In the genomic region with DNA sequence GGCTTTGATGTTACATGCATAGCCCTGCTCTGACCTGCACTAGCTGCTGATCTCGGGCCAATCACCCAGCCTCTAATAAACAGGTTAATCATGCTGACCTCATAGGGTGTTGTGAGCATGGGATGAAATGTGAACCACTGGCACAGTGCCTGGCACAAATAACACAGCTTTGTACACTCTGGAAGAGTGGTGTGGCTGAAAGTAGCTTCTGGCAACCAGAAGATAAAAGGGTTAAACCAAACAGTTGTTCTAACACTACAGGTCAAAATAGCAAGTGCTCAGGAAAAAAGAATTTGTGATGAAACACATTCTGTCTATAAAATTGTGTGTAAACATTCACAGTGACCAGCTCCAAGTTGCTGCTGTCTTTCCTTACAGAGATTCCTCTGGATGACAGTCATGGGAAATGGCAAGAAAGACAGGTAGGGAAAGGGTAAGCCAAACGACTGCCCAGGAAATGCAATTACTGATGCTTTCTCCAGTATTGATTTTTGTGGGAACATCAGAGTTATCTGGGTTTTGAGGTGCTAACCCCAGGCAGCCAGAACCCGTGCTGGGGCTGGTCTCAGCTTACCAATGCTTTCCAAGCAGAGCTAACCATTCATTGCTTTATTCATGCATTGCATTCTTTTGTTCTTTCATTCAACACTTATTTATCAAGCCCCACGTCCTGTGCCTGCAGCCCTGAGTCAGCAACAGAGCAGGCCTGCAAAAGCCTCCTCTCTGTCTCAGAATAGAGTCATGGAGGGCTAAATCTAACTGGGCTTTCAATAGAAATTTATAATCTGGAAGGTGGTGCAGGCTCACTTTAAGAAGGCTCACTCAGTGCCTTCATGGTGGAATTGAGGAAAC, we compare ENCODE assay signal across 10 cellular contexts. TPM values are rescaled to one million over a fixed set of nuclear protein-coding genes. Genes with fewer than 3 reads are reported as not detected.
DNase-seq lines count a peak whose midpoint lies in the region; ATAC-seq, FAIRE-seq and TF ChIP-seq lines count a peak whose summit lies in the region.
"Had no signal": no experiment of that assay in that cellular context is flagged by ENCODE, and none has a peak within 500 bp of the region (broad histone marks: within the 10 kb centered on the region; RNA-seq: fewer than 3 reads in every experiment).

No MANE protein-coding gene starts in this region.

- H2BK120ac ChIP-seq in H1 (replicated peaks; ENCODE audit: low read depth, low read length), result peak overlapping the region; percentile 45

- H3K23me2 ChIP-seq in H1 (ENCODE audit: low read depth, low read length), result peaks cover 15% of the 10 kb centered on the region

- no peak overlapping the region for H3K56ac ChIP-seq in H1 (replicated peaks; ENCODE audit: insufficient read length, low read depth, low read length)

- H2BK12ac ChIP-seq in H1 (ENCODE audit: low read depth, low read length), result peak overlapping the region; percentile 97

- peak overlapping the region; percentile 83; the same call in 1 of the 2 replicates for H2BK20ac ChIP-seq in H1 (ENCODE audit: low read length)

- no peaks in the 10 kb centered on the region for H3K36me3 ChIP-seq in H1 (ENCODE audit: control insufficient read depth in 2 of 4, insufficient read depth in 4 of 4, low read length in 3 of 4)
- no peaks in the 10 kb centered on the region for H3K36me3 ChIP-seq in neural progenitor cell
- H3K36me3 ChIP-seq in stomach, result no peaks in the 10 kb centered on the region

- H3K36me3 Mint-ChIP-seq in neural progenitor cell, result no peaks in the 10 kb centered on the region
- H3K36me3 Mint-ChIP-seq in activated T-cell treated with anti-CD3 and anti-CD28 coated beads, Interleukin-2, amount 50 U/mL, for 4 hours (ENCODE audit: insufficient read depth), result no peaks in the 10 kb centered on the region
- H3K36me3 Mint-ChIP-seq: IgD-negative memory B cell had no signal

- peaks cover 5% of the 10 kb centered on the region for H3F3A ChIP-seq in neural progenitor cell (ENCODE audit: low read depth)

- H3K9me3 ChIP-seq in H1 (ENCODE audit: insufficient read depth in 2 of 2, low read depth in 1 of 2, low read length in 1 of 2) (no peaks in the 10 kb centered on the region), neural progenitor cell (ENCODE audit: low read depth) (no peaks in the 10 kb centered on the region), stomach (no peaks in the 10 kb centered on the region)

- H3K4me1 Mint-ChIP-seq in neural progenitor cell, result peaks cover 18% of the 10 kb centered on the region
- H3K4me1 Mint-ChIP-seq in activated T-cell treated with anti-CD3 and anti-CD28 coated beads, Interleukin-2, amount 50 U/mL, for 4 hours (ENCODE audit: low read depth), result peaks cover 17% of the 10 kb centered on the region

- H2AK5ac ChIP-seq in H1 (ENCODE audit: low read depth, low read length), result no peak overlapping the region

- H3K4me3 Mint-ChIP-seq in neural progenitor cell, result no peak overlapping the region
- H3K4me3 Mint-ChIP-seq in activated T-cell treated with anti-CD3 and anti-CD28 coated beads, Interleukin-2, amount 50 U/mL, for 4 hours, result no peak overlapping the region

- no peak for TF ChIP-seq RAD21 in H1 (IDR thresholded peaks at IDR 0.05 in 1 of 2, conservative IDR thresholded peaks at IDR 0.05 in 1 of 2; ENCODE audit: low read depth in 2 of 2, low read length in 2 of 2)

- H3K27me3 Mint-ChIP-seq in neural progenitor cell (ENCODE audit: insufficient read depth, low read depth), result peaks cover 5% of the 10 kb centered on the region
- peaks cover 24% of the 10 kb centered on the region for H3K27me3 Mint-ChIP-seq in activated T-cell treated with anti-CD3 and anti-CD28 coated beads, Interleukin-2, amount 50 U/mL, for 4 hours (ENCODE audit: low read depth)

- intact Hi-C loops in stomach (cut with DNase I; ENCODE audit: low total_unique reads), result no loop called here

- H4K91ac ChIP-seq in H1 (replicated peaks; ENCODE audit: insufficient read length, low read length), result peak overlapping the region; percentile 36

- no peak overlapping the region for H4K5ac ChIP-seq in H1 (ENCODE audit: insufficient read length, low read depth, low read length)

- H3K27ac ChIP-seq in H1 (ENCODE audit: low read depth, low read length), result no peak overlapping the region
- no peak overlapping the region for H3K27ac ChIP-seq in neural progenitor cell
- no peak overlapping the region for H3K27ac ChIP-seq in stomach

- H3K27ac Mint-ChIP-seq in neural progenitor cell, result peak overlapping the region; percentile 58
- H3K27ac Mint-ChIP-seq: IgD-negative memory B cell, nephron progenitor cell had no signal

- no peaks in the 10 kb centered on the region for H4K20me1 ChIP-seq in H1 (replicated peaks in 1 of 2; ENCODE audit: control insufficient read depth in 1 of 2, insufficient read depth in 2 of 2, low read length in 2 of 2)
- H4K20me1 ChIP-seq in neural progenitor cell (ENCODE audit: low read depth), result no peaks in the 10 kb centered on the region

- H3K4me1 ChIP-seq in H1 (replicated peaks in 1 of 4; ENCODE audit: control insufficient read depth in 3 of 4, insufficient read depth in 4 of 4, low read length in 3 of 4), result peaks cover 13 to 22% (median 18%) of the 10 kb centered on the region in 4 experiments
- H3K4me1 ChIP-seq in neural progenitor cell, result peaks cover 6% of the 10 kb centered on the region
- peaks cover 14 to 30% (median 19%) of the 10 kb centered on the region in 4 donors for H3K4me1 ChIP-seq in stomach

- peak overlapping the region; percentile 27; the same call in 1 of the 2 replicates for H3K18ac ChIP-seq in H1 (ENCODE audit: extremely low read depth, low read length)

- H3K23ac ChIP-seq in H1 (ENCODE audit: insufficient read length), result no peak overlapping the region

- 27% methylated on average over 4 of the region's 4 CpGs; no CpG with 5 or more reads in 1 of the 2 experiments for WGBS in H1 (ENCODE audit: extremely low coverage in 1 of 2, insufficient coverage in 1 of 2, insufficient read length in 1 of 2, insufficient replicate concordance in 2 of 2, low coverage in 1 of 2, low lambda C conversion rate in 2 of 2, missing lambda C conversion rate in 1 of 2), 2 experiments
- 32 to 41% (median 37%) methylated on average over 4 of the region's 4 CpGs for WGBS in stomach, 5 donors

- H3K9ac ChIP-seq in H1 (replicated peaks in 1 of 4; ENCODE audit: extremely low read depth in 1 of 4, low read depth in 3 of 4, low read length in 3 of 4) (no peak overlapping the region; a peak in 1 of 7 replicates), neural progenitor cell (no peak overlapping the region)

- peak; percentile 24 for FAIRE-seq in H1 (lab: Jason Lieb, UNC)

- TF ChIP-seq POLR2A in H1 (IDR thresholded peaks at IDR 0.05; ENCODE audit: control extremely low read depth in 1 of 2, low read depth in 2 of 2, low read length in 2 of 2) (no peak), stomach (IDR thresholded peaks at IDR 0.05) (no peak)

- peak overlapping the region; percentile 66; the same call in 1 of the 2 replicates for H2BK5ac ChIP-seq in H1 (ENCODE audit: low read depth, low read length)

- CTCF ChIA-PET in H1 (lab: Charles Lee; ENCODE audit: partially characterized antibody), result interaction anchor here (1.1 to 5.8 kb wide), 4 partner anchors 15 to 68 kb away, joined by 3 to 20 read pairs (median 6); a partner anchor contains a TSS

- H4K8ac ChIP-seq in H1 (ENCODE audit: extremely low read depth, insufficient read depth, low read length), result no peak overlapping the region

- H3K4me2 ChIP-seq in H1 (ENCODE audit: insufficient read depth in 1 of 2, low read depth in 2 of 2, low read length in 2 of 2), result peak overlapping the region; percentile 14 to 26; a peak in 3 of 4 replicates
- H3K4me2 ChIP-seq in neural progenitor cell, result no peak overlapping the region

- DNase-seq in GM03348 (ENCODE audit: low spot score) (peak; percentile 39), NCI-H2196 (lab: John Stamatoyannopoulos, UW; ENCODE audit: unreplicated experiment) (peak; percentile 44), H1 (ENCODE audit: low read depth in 1 of 2, low spot score in 2 of 2) (no peak), neural progenitor cell (ENCODE audit: low spot score) (peak; percentile 2), stomach (no peak)
- no peak for DNase-seq in activated effector memory CD4-positive, alpha-beta T cell treated with anti-CD3 and anti-CD28 coated beads, Interleukin-2, amount 50 U/mL, for 16 hours
- no peak for DNase-seq in activated T-cell treated with anti-CD3 and anti-CD28 coated beads, Interleukin-2, amount 50 U/mL, for 4 hours
- DNase-seq: nephron progenitor cell had no signal

- TF ChIP-seq EP300 in H1 (IDR thresholded peaks at IDR 0.05; ENCODE audit: borderline replicate concordance in 1 of 2, low read depth in 2 of 2, low read length in 2 of 2), result no peak
- TF ChIP-seq EP300 in stomach (IDR thresholded peaks at IDR 0.05), result no peak

- H2BK15ac ChIP-seq in H1 (ENCODE audit: low read length), result peak overlapping the region; percentile 77; the same call in 1 of the 2 replicates

- no peaks in the 10 kb centered on the region; the same call in 1 of the 2 replicates for H3K79me1 ChIP-seq in H1 (ENCODE audit: low read depth, low read length)

- H2AFZ ChIP-seq in H1 (ENCODE audit: low read length) (no peak overlapping the region), neural progenitor cell (replicated peaks) (peak overlapping the region; percentile 86)

- no peak for TF ChIP-seq CTCF in H1 (IDR thresholded peaks at IDR 0.05; ENCODE audit: control extremely low read depth in 1 of 3, insufficient read depth in 1 of 3, low read depth in 1 of 3, low read length in 3 of 3)
- TF ChIP-seq CTCF in neural progenitor cell (IDR thresholded peaks at IDR 0.05), result no peak
- no peak for TF ChIP-seq CTCF in stomach (IDR thresholded peaks at IDR 0.05)

- H3K9me3 Mint-ChIP-seq in neural progenitor cell, result peaks cover 3% of the 10 kb centered on the region
- H3K9me3 Mint-ChIP-seq in activated T-cell treated with anti-CD3 and anti-CD28 coated beads, Interleukin-2, amount 50 U/mL, for 4 hours, result no peaks in the 10 kb centered on the region
- H3K9me3 Mint-ChIP-seq: IgD-negative memory B cell, nephron progenitor cell had no signal

- no peak for ATAC-seq in GM19351 (IDR thresholded peaks at IDR 0.05; ENCODE audit: unreplicated experiment)
- no peak for ATAC-seq in activated T-cell treated with anti-CD3 and anti-CD28 coated beads, Interleukin-2, amount 50 U/mL, for 4 hours

- peak overlapping the region; percentile 36 for H3K4ac ChIP-seq in H1 (replicated peaks; ENCODE audit: insufficient read length, low read depth, low read length)

- H3K4me3 ChIP-seq in H1 (ENCODE audit: extremely low read depth in 1 of 4, insufficient read depth in 2 of 4, low read depth in 3 of 4, low read length in 4 of 4) (0 out of 8 replicates have a peak overlapping the region, but pooled peaks of 1 of the 4 experiments have one; percentile 2), neural progenitor cell (no peak overlapping the region), stomach (no peak overlapping the region)

- H3K27me3 ChIP-seq in H1 (replicated peaks in 1 of 4; ENCODE audit: control insufficient read depth in 3 of 4, extremely low read depth in 1 of 4, insufficient read depth in 3 of 4, low read length in 3 of 4) (peaks cover 0 to 10% (median 4%) of the 10 kb centered on the region in 4 experiments; a peak in 6 of 7 replicates), neural progenitor cell (peaks cover 35% of the 10 kb centered on the region), stomach (peaks cover 0 to 30% (median 16%) of the 10 kb centered on the region in 3 donors)

- no peaks in the 10 kb centered on the region for H3K79me2 ChIP-seq in H1 (ENCODE audit: control insufficient read depth in 1 of 2, insufficient read depth in 2 of 2, low read length in 2 of 2)
- no peaks in the 10 kb centered on the region for H3K79me2 ChIP-seq in neural progenitor cell (ENCODE audit: low read depth)

- POLR2A ChIA-PET in H1 (lab: Charles Lee; ENCODE audit: partially characterized antibody), result interaction anchor here (0.5 to 1.2 kb wide), 6 partner anchors 13 to 1074 kb away, joined by 3 to 4 read pairs (median 3); a partner anchor contains a TSS

- no peak overlapping the region for H3K14ac ChIP-seq in H1 (ENCODE audit: insufficient read length)

RNA-seq across cellular contexts. Expression of a gene that starts 38.1 kb away (rescaled TPM):
- 51.5 and 52.0 TPM in 2 replicates for total RNA-seq in H1 (2021; fragmentation: NEBNext Ultra II Directional; extraction: Animal tissue kit (Norgen Biotek cat#: 25700))
- polyA plus RNA-seq in H1 (2011; rRNA removed), result 20.1 and 24.8 TPM in 2 replicates
- polyA plus RNA-seq in H1 (2011; cell fraction: cytosol; rRNA removed), result 29.2 TPM
- polyA plus RNA-seq in H1 (2011; cell fraction: nucleus; rRNA removed), result 54.0 TPM
- 34.0 to 50.4 TPM (median 46.9 TPM) in 4 replicates for polyA plus RNA-seq in H1 (2012, experiment 1 of 2)
- 2.5 TPM for polyA plus RNA-seq in H1 (2012, experiment 2 of 2)
- polyA plus RNA-seq in H1 (2013, experiment 1 of 2), result 57.2 TPM
- polyA plus RNA-seq in H1 (2013, experiment 2 of 2), result 52.9 TPM
- 23.5 and 31.6 TPM in 2 replicates for polyA minus RNA-seq in H1 (2011; rRNA and poly(A)+ RNA removed)
- polyA minus RNA-seq in H1 (2011; cell fraction: cytosol; rRNA and poly(A)+ RNA removed), result 21.5 TPM
- polyA minus RNA-seq in H1 (2011; cell fraction: nucleus; rRNA and poly(A)+ RNA removed), result 63.0 TPM
- 49.9 and 53.2 TPM in 2 replicates for total RNA-seq in neural progenitor cell (ENCODE audit: low replicate concordance)
- 100 to 1,000 TPM in 2 of 5 donors, 10 to 100 TPM in 3; 22.0 to 154 (median 39.3) TPM for total RNA-seq in stomach
- polyA plus RNA-seq in stomach, result 10 to 100 TPM in 1 of 3 donors, 1 to 10 TPM in 2; 6.7 to 13.4 (median 8.7) TPM
- total RNA-seq in activated T-cell treated with anti-CD3 and anti-CD28 coated beads, Interleukin-2, amount 50 U/mL, for 4 hours, result 1 to 10 TPM; 5.0 to 5.5 (median 5.3) TPM

Comparison
In these comparisons a context has a peak if more than half of its experiments do, and no peak if none do; other contexts are left out.
1. DNase-seq: peak in GM03348 (single experiment), NCI-H2196 (single experiment) and neural progenitor cell (single experiment); none in H1 (0 of 2), stomach (single experiment), activated effector memory CD4-positive, alpha-beta T cell treated with anti-CD3 and anti-CD28 coated beads, Interleukin-2, amount 50 U/mL, for 16 hours (single experiment) and activated T-cell treated with anti-CD3 and anti-CD28 coated beads, Interleukin-2, amount 50 U/mL, for 4 hours (single experiment).